Comparison of ENCODE assay signal across 18 cellular contexts in genomic region chrX:63282077-63282476, GRCh38.
"Had no signal": no experiment of that assay in that cellular context is flagged by ENCODE, and none has a peak within 500 bp of the region (broad histone marks: within the 10 kb centered on the region; RNA-seq: fewer than 3 reads in every experiment).

No MANE protein-coding gene starts in this region.

- H3K9me3 ChIP-seq: esophagus muscularis mucosa, gastrocnemius medialis, mucosa of descending colon, neutrophil, suprapubic skin, thyroid gland, vagina had no signal

- ATAC-seq: gastrocnemius medialis; mucosa of descending colon; naive thymus-derived CD8-positive, alpha-beta T cell; stimulated activated naive CD8-positive, alpha-beta T cell treated with anti-CD3 and anti-CD28 coated beads, Interleukin-15, Interleukin-2, amounts not matched to agents 100 U/mL and 50 U/mL, for 24 hours had no signal

- DNase-seq: effector memory CD4-positive, alpha-beta T cell; gastrocnemius medialis; immature natural killer cell; mammary epithelial cell; mucosa of descending colon; naive thymus-derived CD8-positive, alpha-beta T cell; small intestine; stimulated activated CD4-positive, alpha-beta T cell treated with anti-CD3 and anti-CD28 coated beads, Interleukin-2, amount 100 ng/mL, for 48 hours; stimulated activated naive CD8-positive, alpha-beta T cell treated with anti-CD3 and anti-CD28 coated beads, Interleukin-15, Interleukin-2, amounts not matched to agents 100 U/mL and 50 U/mL, for 24 hours; thyroid gland had no signal

- FAIRE-seq: endometrium, keratinocyte, small intestine had no signal

- H3K36me3 ChIP-seq: esophagus muscularis mucosa, gastrocnemius medialis, neutrophil, suprapubic skin, thyroid gland, vagina had no signal

- H3K4me1 ChIP-seq: esophagus muscularis mucosa, gastrocnemius medialis, suprapubic skin, thyroid gland, vagina had no signal

- H3K27ac ChIP-seq: coronary artery, epithelial cell of prostate, esophagus muscularis mucosa, gastrocnemius medialis, neutrophil, suprapubic skin, thyroid gland, vagina had no signal

- H3K4me3 ChIP-seq: coronary artery, esophagus muscularis mucosa, gastrocnemius medialis, mucosa of descending colon, suprapubic skin, thyroid gland, vagina had no signal

- H3K27me3 ChIP-seq: esophagus muscularis mucosa, gastrocnemius medialis, neutrophil, suprapubic skin, thyroid gland, vagina had no signal
